23 cellular contexts compared by ENCODE assay signal in genomic region chr7:23242935-23243334, GRCh38. TPM values are rescaled to one million over a fixed set of nuclear protein-coding genes. Genes with fewer than 3 reads are reported as not detected.
DNase-seq lines count a peak whose midpoint lies in the region; ATAC-seq and TF ChIP-seq lines count a peak whose summit lies in the region.
"Had no signal": no experiment of that assay in that cellular context is flagged by ENCODE, and none has a peak within 500 bp of the region (broad histone marks: within the 10 kb centered on the region; RNA-seq: fewer than 3 reads in every experiment).

No MANE protein-coding gene starts in this region.

- H4K5ac ChIP-seq in IMR-90 (ENCODE audit: low read depth, low read length) = no peak overlapping the region

- peak overlapping the region; percentile 16 for H2BK12ac ChIP-seq in trophoblast cell (ENCODE audit: low read length)

- TF ChIP-seq RAD21 in IMR-90 (IDR thresholded peaks at IDR 0.05; ENCODE audit: low read length) = no peak

- dilution Hi-C loops in IMR-90 (cut with HindIII; ENCODE audit: low sequenced_read_pairs, unreplicated experiment) = no loop called here

- H3K18ac ChIP-seq in IMR-90 (ENCODE audit: low read depth, low read length) (no peak overlapping the region), trophoblast cell (ENCODE audit: low read length) (no peak overlapping the region)

- no peak overlapping the region for H3K4me3 ChIP-seq in AG10803 (ENCODE audit: low read length)
- no peak overlapping the region for H3K4me3 ChIP-seq in IMR-90 (ENCODE audit: insufficient read depth, low read depth, low read length)
- no peak overlapping the region for H3K4me3 ChIP-seq in esophagus (ENCODE audit: low read depth in 1 of 2, low read length in 2 of 2)
- no peak overlapping the region for H3K4me3 ChIP-seq in trophoblast cell (ENCODE audit: low read depth, low read length)
- H3K4me3 ChIP-seq in foreskin fibroblast (ENCODE audit: low read depth in 1 of 2, low read length in 2 of 2) = no peak overlapping the region
- H3K4me3 ChIP-seq: BLaER1, stomach, upper lobe of right lung had no signal

- H3K27ac ChIP-seq in IMR-90 (ENCODE audit: insufficient read depth, low read length) = no peak overlapping the region
- peak overlapping the region; percentile 26 to 40 for H3K27ac ChIP-seq in esophagus (ENCODE audit: low read depth in 2 of 2, low read length in 1 of 2)
- no peak overlapping the region for H3K27ac ChIP-seq in trophoblast cell (ENCODE audit: low read depth, low read length)
- H3K27ac ChIP-seq: BLaER1, KMS-11, upper lobe of right lung had no signal

- no peak overlapping the region for H3K4me2 ChIP-seq in IMR-90 (ENCODE audit: low read depth, low read length)
- H3K4me2 ChIP-seq in trophoblast cell (ENCODE audit: low read length) = no peak overlapping the region
- H3K4me2 ChIP-seq: BLaER1, KMS-11 had no signal

- no peak for TF ChIP-seq POLR2A in IMR-90 (IDR thresholded peaks at IDR 0.05; ENCODE audit: low read depth, low read length)

- H2BK5ac ChIP-seq in IMR-90 (ENCODE audit: low read depth, low read length, poor library complexity, severe bottlenecking) (no peak overlapping the region), trophoblast cell (ENCODE audit: low read depth, low read length, poor library complexity) (no peak overlapping the region)

- H3K23ac ChIP-seq in IMR-90 (ENCODE audit: low read depth, low read length) (no peak overlapping the region), trophoblast cell (ENCODE audit: low read length) (no peak overlapping the region)

- H3K27me3 ChIP-seq in IMR-90 (ENCODE audit: control insufficient read depth, insufficient read depth, low read length) = peaks cover 20% of the 10 kb centered on the region
- no peaks in the 10 kb centered on the region for H3K27me3 ChIP-seq in esophagus (ENCODE audit: control insufficient read depth in 1 of 2, insufficient read depth in 2 of 2, low read length in 2 of 2)
- H3K27me3 ChIP-seq in trophoblast cell (ENCODE audit: insufficient read depth, low read length) = no peaks in the 10 kb centered on the region

- H2AFZ ChIP-seq in IMR-90 (replicated peaks; ENCODE audit: low read length, poor library complexity) = peak overlapping the region; percentile 10
- H2AFZ ChIP-seq in trophoblast cell (ENCODE audit: insufficient read depth, low read length, poor library complexity) = no peak overlapping the region

- H3K56ac ChIP-seq in IMR-90 (ENCODE audit: extremely low read depth, insufficient read depth, low read length) = no peak overlapping the region

- H3K36me3 ChIP-seq in IMR-90 (ENCODE audit: control insufficient read depth, insufficient read depth, low read length) (no peaks in the 10 kb centered on the region), esophagus (ENCODE audit: control insufficient read depth in 2 of 2, insufficient read depth in 2 of 2, low read length in 1 of 2) (no peaks in the 10 kb centered on the region), trophoblast cell (ENCODE audit: control insufficient read depth in 1 of 2, insufficient read depth in 2 of 2, low read length in 2 of 2) (no peaks in the 10 kb centered on the region)
- H3K36me3 ChIP-seq: BLaER1, stomach, upper lobe of right lung had no signal

- H2BK15ac ChIP-seq in IMR-90 (ENCODE audit: low read depth, low read length) = no peak overlapping the region

- no peaks in the 10 kb centered on the region for H4K20me1 ChIP-seq in IMR-90 (ENCODE audit: insufficient read depth, low read length)
- H4K20me1 ChIP-seq: BLaER1 had no signal

- H3K79me2 ChIP-seq in trophoblast cell (ENCODE audit: control insufficient read depth, insufficient read depth, low read length, poor library complexity) = no peaks in the 10 kb centered on the region

- no peak overlapping the region for H2BK120ac ChIP-seq in IMR-90 (ENCODE audit: low read depth, low read length)
- no peak overlapping the region for H2BK120ac ChIP-seq in trophoblast cell (ENCODE audit: insufficient read depth, low read length, poor library complexity)

- H3K79me1 ChIP-seq in IMR-90 (ENCODE audit: low read depth in 1 of 2, low read length in 2 of 2) (no peaks in the 10 kb centered on the region), trophoblast cell (ENCODE audit: low read length) (no peaks in the 10 kb centered on the region)

- no peaks in the 10 kb centered on the region for H3K9me3 ChIP-seq in IMR-90 (ENCODE audit: control insufficient read depth, insufficient read depth, low read length)
- no peaks in the 10 kb centered on the region for H3K9me3 ChIP-seq in esophagus (ENCODE audit: control insufficient read depth in 2 of 2, insufficient read depth in 1 of 2, low read depth in 1 of 2, low read length in 1 of 2)
- no peaks in the 10 kb centered on the region for H3K9me3 ChIP-seq in trophoblast cell (ENCODE audit: insufficient read depth, low read depth, low read length)
- H3K9me3 ChIP-seq: stomach, upper lobe of right lung had no signal

- no peak overlapping the region for H2AK5ac ChIP-seq in IMR-90 (ENCODE audit: low read depth, low read length)
- no peak overlapping the region for H2AK5ac ChIP-seq in trophoblast cell (ENCODE audit: low read length)

- in situ Hi-C loops in IMR-90 (cut with MboI; ENCODE audit: low sequenced_read_pairs) = no loop called here

- no peak overlapping the region for H2AK9ac ChIP-seq in IMR-90 (replicated peaks; ENCODE audit: low read depth, low read length, poor library complexity)

- H3K14ac ChIP-seq in IMR-90 (replicated peaks; ENCODE audit: low read depth, low read length) (no peak overlapping the region), trophoblast cell (ENCODE audit: low read length) (no peak overlapping the region)

- no peak overlapping the region for H3K9ac ChIP-seq in IMR-90 (ENCODE audit: low read depth, low read length)
- no peak overlapping the region for H3K9ac ChIP-seq in trophoblast cell (ENCODE audit: low read length)
- H3K9ac ChIP-seq: BLaER1, KMS-11 had no signal

- H3K9me1 ChIP-seq in IMR-90 (ENCODE audit: insufficient read depth, low read length) = no peaks in the 10 kb centered on the region

- CTCF ChIA-PET in IMR-90 (lab: Yijun Ruan, JAX) = no interaction called here

- no peak overlapping the region for H4K8ac ChIP-seq in IMR-90 (ENCODE audit: low read depth in 2 of 2, low read length in 2 of 2)
- H4K8ac ChIP-seq in trophoblast cell (ENCODE audit: low read depth, low read length) = no peak overlapping the region

- no peak overlapping the region for H4K12ac ChIP-seq in trophoblast cell (ENCODE audit: low read depth, low read length)

- H2BK20ac ChIP-seq in IMR-90 (ENCODE audit: low read depth, low read length) = no peak overlapping the region

- H4K91ac ChIP-seq in IMR-90 (ENCODE audit: insufficient read depth, low read depth, low read length) (no peak overlapping the region), trophoblast cell (ENCODE audit: low read depth, low read length) (no peak overlapping the region)

- 0% methylated on average over 1 of the region's 4 CpGs; no CpG with 5 or more reads in 1 of the 2 experiments for WGBS in IMR-90 (ENCODE audit: extremely low coverage in 2 of 2, insufficient read length in 1 of 2), 2 experiments
- 52 to 61% methylated on average over 4 of the region's 4 CpGs for WGBS in esophagus, 2 donors
- no CpG with 5 or more reads among the region's 4 CpGs for WGBS in trophoblast cell (ENCODE audit: extremely low coverage, insufficient coverage, insufficient read length)

- H3K4me1 ChIP-seq in IMR-90 (ENCODE audit: control insufficient read depth, insufficient read depth, low read length) (no peaks in the 10 kb centered on the region; the same call in 1 of the 2 replicates), esophagus (ENCODE audit: control insufficient read depth in 2 of 2, insufficient read depth in 2 of 2, low read length in 1 of 2) (peaks cover 3 to 4% of the 10 kb centered on the region in 2 donors), trophoblast cell (ENCODE audit: control insufficient read depth in 1 of 2, insufficient read depth in 2 of 2, low read length in 2 of 2) (peaks cover 7 to 9% of the 10 kb centered on the region in 2 experiments)
- H3K4me1 ChIP-seq: BLaER1 had no signal

- POLR2A ChIA-PET in IMR-90 (lab: Charles Lee; ENCODE audit: unreplicated experiment) = no interaction called here

- ATAC-seq in IMR-90 (ENCODE audit: low read depth) (no peak), HG02642 (IDR thresholded peaks at IDR 0.05; ENCODE audit: poor library complexity, unreplicated experiment) (no peak)

- TF ChIP-seq CTCF in AG10803 (conservative IDR thresholded peaks at IDR 0.05; ENCODE audit: low read length) (no peak), IMR-90 (conservative IDR thresholded peaks at IDR 0.05; ENCODE audit: low read depth, low read length) (no peak), foreskin fibroblast (IDR thresholded peaks at IDR 0.05; ENCODE audit: low read depth, low read length) (no peak)

- H3K4ac ChIP-seq in IMR-90 (ENCODE audit: low read depth, low read length) (no peak overlapping the region), trophoblast cell (ENCODE audit: low read depth, low read length) (no peak overlapping the region)

- intact Hi-C loops in IMR-90 (cut with micrococcal nuclease) = no loop called here

- no TSS peak for BruUV-seq in IMR-90 (replicated peaks; lab: Mats Ljungman, UMichigan)

- peak; percentile 15 for DNase-seq in AG10803 (ENCODE audit: low read depth)
- no peak for DNase-seq in IMR-90
- no peak for DNase-seq in trophoblast cell
- DNase-seq in foreskin fibroblast = no peak
- DNase-seq in NCI-H2107 treated with DMSO at 0.1 percent for 48 hours (lab: John Stamatoyannopoulos, UW; ENCODE audit: unreplicated experiment) = no peak
- no peak for DNase-seq in H4 (ENCODE audit: low spot score)
- DNase-seq: activated effector memory CD4-positive, alpha-beta T cell treated with anti-CD3 and anti-CD28 coated beads, Interleukin-2, amount 50 U/mL, for 16 hours; activated T-cell treated with anti-CD3 and anti-CD28 coated beads for 4 hours; cerebellar nuclear complex; COR-L47; DMS79; GDM1; HCEC 1CT; naive B cell; NCI-H1436; occipital lobe; stimulated activated CD4-positive, alpha-beta T cell treated with anti-CD3 and anti-CD28 coated beads, Interleukin-2, amount 100 ng/mL, for 24 hours; stomach; upper lobe of right lung had no signal

TF ChIP-seq in IMR-90, 13 proteins besides CTCF, POLR2A, EP300 and RAD21 (continues in another document):
- no peak for TF ChIP-seq RFX5 (IDR thresholded peaks at IDR 0.05; ENCODE audit: low read depth, low read length)

RNA-seq across cellular contexts. Expression of gene GPNMB, which starts 3.6 kb away (rescaled TPM):
- under 0.01 TPM in 1 of 2 replicates, not detected in the other for total RNA-seq in IMR-90 (2012; rRNA removed)
- polyA plus RNA-seq in IMR-90 (2012; rRNA removed) = 0.14 TPM in 1 of 2 replicates, not detected in the other
- 0.03 and 0.18 TPM in 2 replicates for polyA plus RNA-seq in IMR-90 (2012; cell fraction: cytosol; rRNA removed)
- 0.07 and 0.28 TPM in 2 replicates for polyA plus RNA-seq in IMR-90 (2012; cell fraction: nucleus; rRNA removed; ENCODE audit: low replicate concordance)
- 10 to 100 TPM; 30.6 to 55.0 TPM for polyA plus RNA-seq in esophagus
- polyA plus RNA-seq in trophoblast cell (2013) = 1.5 and 1.6 TPM in 2 replicates
- 81.4 and 112 TPM in 2 replicates for total RNA-seq in H4 (2014; rRNA removed; shearing (Covaris generic))

RNA-seq across cellular contexts. Expression of gene MALSU1, which starts 56.2 kb away (rescaled TPM):
- total RNA-seq in IMR-90 (2012; rRNA removed) = 30.5 and 47.8 TPM in 2 replicates
- polyA plus RNA-seq in IMR-90 (2012; rRNA removed) (36.0 and 54.4 TPM in 2 replicates), esophagus (10 to 100 TPM; 11.3 to 40.7 TPM)
- polyA plus RNA-seq in IMR-90 (2012; cell fraction: cytosol; rRNA removed) = 95.4 and 113 TPM in 2 replicates
- polyA plus RNA-seq in IMR-90 (2012; cell fraction: nucleus; rRNA removed; ENCODE audit: low replicate concordance) = 33.6 and 35.6 TPM in 2 replicates
- 58.2 and 61.0 TPM in 2 replicates for polyA plus RNA-seq in trophoblast cell (2013)
- total RNA-seq in H4 (2014; rRNA removed; shearing (Covaris generic)) = 158 and 178 TPM in 2 replicates

Comparison
In these comparisons a context has a peak if more than half of its experiments do, and no peak if none do; other contexts are left out.
1. H3K27ac ChIP-seq: peak in esophagus (2 of 2); none in IMR-90 (single experiment) and trophoblast cell (single experiment).
2. RNA of gene GPNMB, which starts 3.6 kb away (total RNA-seq): 81.4 to 112 TPM in H4; under 0.01 TPM in IMR-90; every median in the first group is over 10 times any median in the second.